5 cellular contexts compared by ENCODE assay signal in genomic region chr19:1019980-1020867, GRCh38.
A peak's percentile ranks its signal among the peaks of the same experiment; 100 is the strongest.
DNase-seq lines count a peak whose midpoint lies in the region; TF ChIP-seq lines count a peak whose summit lies in the region.

No MANE protein-coding gene starts in this region.

- peak overlapping the region; percentile 95 for H3K4me2 ChIP-seq in parathyroid adenoma (ENCODE audit: low read length)

- H3K79me2 ChIP-seq in parathyroid adenoma: peaks cover 45% of the 10 kb centered on the region

- peak overlapping the region; percentile 55 for H3K9ac ChIP-seq in parathyroid adenoma

- TF ChIP-seq POLR2A in NB4 (IDR thresholded peaks at IDR 0.05; ENCODE audit: extremely low read depth, insufficient read length): no peak

- H3K27me3 ChIP-seq in parathyroid adenoma (ENCODE audit: control insufficient read depth, insufficient read depth, low read length): no peaks in the 10 kb centered on the region

- H3K4me1 ChIP-seq in parathyroid adenoma: peaks cover 32% of the 10 kb centered on the region

- no peaks in the 10 kb centered on the region for H3K36me3 ChIP-seq in parathyroid adenoma (ENCODE audit: control insufficient read depth, insufficient read depth, low read length)

- peak overlapping the region; percentile 76 for H3K4me3 ChIP-seq in NB4 (ENCODE audit: low read depth, low read length)
- peak overlapping the region; percentile 90 for H3K4me3 ChIP-seq in choroid plexus epithelial cell (ENCODE audit: low read depth, low read length)
- H3K4me3 ChIP-seq in parathyroid adenoma (ENCODE audit: low read depth, low read length): peak overlapping the region; percentile 93

- H2AFZ ChIP-seq in parathyroid adenoma: no peak overlapping the region

- TF ChIP-seq CTCF in NB4 (IDR thresholded peaks at IDR 0.05; ENCODE audit: low read depth, low read length) (no peak), choroid plexus epithelial cell (conservative IDR thresholded peaks at IDR 0.05; ENCODE audit: low read depth, low read length) (no peak), parathyroid adenoma (IDR thresholded peaks at IDR 0.05) (no peak)

- no peaks in the 10 kb centered on the region for H3K9me3 ChIP-seq in parathyroid adenoma (ENCODE audit: control insufficient read depth, low read length)

- DNase-seq in NB4 (ENCODE audit: low read depth) (peak; percentile 52), choroid plexus epithelial cell (ENCODE audit: low read depth) (no peak), HuH-7 (ENCODE audit: low spot score) (no peak), NCI-H2081 treated with DMSO at 0.1 percent for 48 hours (lab: John Stamatoyannopoulos, UW) (no peak)

- H3K27ac ChIP-seq in parathyroid adenoma: peak overlapping the region; percentile 48
